Comparison of ENCODE assay signal across 25 cellular contexts in genomic region chr21:45485686-45486442, GRCh38. TPM values are rescaled to one million over a fixed set of nuclear protein-coding genes. Genes with fewer than 3 reads are reported as not detected.
A peak's percentile ranks its signal among the peaks of the same experiment; 100 is the strongest.
DNase-seq lines count a peak whose midpoint lies in the region; ATAC-seq, FAIRE-seq and TF ChIP-seq lines count a peak whose summit lies in the region.
"Had no signal": no experiment of that assay in that cellular context is flagged by ENCODE, and none has a peak within 500 bp of the region (broad histone marks: within the 10 kb centered on the region; RNA-seq: fewer than 3 reads in every experiment).

No MANE protein-coding gene starts in this region.

- H3K9me3 ChIP-seq in left ventricle myocardium inferior (replicated peaks) (no peaks in the 10 kb centered on the region), astrocyte (ENCODE audit: insufficient read depth, low read depth, low read length) (no peaks in the 10 kb centered on the region), mesenchymal stem cell (ENCODE audit: control insufficient read depth, low read length) (no peaks in the 10 kb centered on the region)

- no peak overlapping the region for H3K27ac ChIP-seq in left ventricle myocardium inferior (replicated peaks)
- H3K27ac ChIP-seq in astrocyte (ENCODE audit: low read depth, low read length), result no peak overlapping the region
- no peak overlapping the region for H3K27ac ChIP-seq in mesenchymal stem cell (ENCODE audit: low read length, poor library complexity, severe bottlenecking)
- H3K27ac ChIP-seq: KMS-11, PC-9 had no signal

- no peak overlapping the region for H3K18ac ChIP-seq in mesenchymal stem cell (ENCODE audit: low read depth in 1 of 2, low read length in 2 of 2)

- WGBS in mesenchymal stem cell, result 95% methylated on average over 25 of the region's 25 CpGs

- peaks cover 3% of the 10 kb centered on the region for H3K4me1 Mint-ChIP-seq in astrocyte (ENCODE audit: low read depth, unreplicated experiment)

- H4K20me1 ChIP-seq in astrocyte (ENCODE audit: insufficient read depth, low read length), result no peaks in the 10 kb centered on the region

- no peak overlapping the region for H3K9ac ChIP-seq in astrocyte (ENCODE audit: low read length)
- H3K9ac ChIP-seq in mesenchymal stem cell (ENCODE audit: low read length), result no peak overlapping the region
- H3K9ac ChIP-seq: KMS-11 had no signal

- intact Hi-C loops in Right ventricle myocardium inferior (cut with DNase I) (no loop called here), left ventricle myocardium inferior (cut with micrococcal nuclease) (no loop called here), left colon (cut with DNase I, micrococcal nuclease) (no loop called here)

- no peaks in the 10 kb centered on the region for H3K79me2 ChIP-seq in astrocyte (ENCODE audit: insufficient read depth, low read length)

- H3K4me3 Mint-ChIP-seq in astrocyte (ENCODE audit: unreplicated experiment), result no peak overlapping the region
- H3K4me3 Mint-ChIP-seq: CD4-positive, CD25-positive, alpha-beta regulatory T cell had no signal

- no peak overlapping the region for H2BK5ac ChIP-seq in mesenchymal stem cell (ENCODE audit: low read depth, low read length, poor library complexity, severe bottlenecking)

- peaks cover 37% of the 10 kb centered on the region for H3K79me1 ChIP-seq in mesenchymal stem cell (replicated peaks; ENCODE audit: low read length, poor library complexity, severe bottlenecking)

- H2BK120ac ChIP-seq in mesenchymal stem cell (ENCODE audit: low read depth, low read length), result no peak overlapping the region

- peak overlapping the region; percentile 19 for H4K8ac ChIP-seq in mesenchymal stem cell (ENCODE audit: low read length)

- no peak overlapping the region for H2BK15ac ChIP-seq in mesenchymal stem cell (ENCODE audit: low read depth, poor library complexity, severe bottlenecking)

- H3K4me1 ChIP-seq in left ventricle myocardium inferior (no peaks in the 10 kb centered on the region), astrocyte (ENCODE audit: insufficient read depth, low read length) (no peaks in the 10 kb centered on the region), mesenchymal stem cell (ENCODE audit: control insufficient read depth, insufficient read depth, low read depth, low read length) (peaks cover 31% of the 10 kb centered on the region)

- H3K9me3 Mint-ChIP-seq in astrocyte (ENCODE audit: unreplicated experiment), result no peaks in the 10 kb centered on the region
- H3K9me3 Mint-ChIP-seq: IgD-negative memory B cell had no signal

- peaks cover 44% of the 10 kb centered on the region for H3K36me3 ChIP-seq in left ventricle myocardium inferior
- H3K36me3 ChIP-seq in astrocyte (ENCODE audit: insufficient read depth, low read length), result no peaks in the 10 kb centered on the region
- peaks cover 55 to 85% of the 10 kb centered on the region in 2 experiments for H3K36me3 ChIP-seq in mesenchymal stem cell (ENCODE audit: control insufficient read depth in 1 of 2, insufficient read depth in 2 of 2, low read depth in 1 of 2, low read length in 2 of 2)

- H3K4me3 ChIP-seq in left ventricle myocardium inferior (no peak overlapping the region), astrocyte (ENCODE audit: insufficient read depth, low read depth, low read length) (no peak overlapping the region), mesenchymal stem cell (ENCODE audit: insufficient read depth in 1 of 2, low read depth in 1 of 2, low read length in 2 of 2) (no peak overlapping the region)
- H3K4me3 ChIP-seq: PC-9 had no signal

- H4K91ac ChIP-seq in mesenchymal stem cell (ENCODE audit: low read length), result no peak overlapping the region

- peak overlapping the region in 1 of 2 experiments; percentile 16 for H2BK12ac ChIP-seq in mesenchymal stem cell (ENCODE audit: low read length in 2 of 2)

- DNase-seq in Right ventricle myocardium inferior (ENCODE audit: missing footprints) (peak; percentile 61), left ventricle myocardium inferior (no peak), astrocyte (ENCODE audit: low read depth) (no peak), mesenchymal stem cell (no peak), SK-N-DZ (ENCODE audit: low spot score) (no peak), HPDE6-E6E7 (ENCODE audit: extremely low spot score) (no peak), left colon (no peak)
- DNase-seq: 8988T; ACHN; CD4-positive, CD25-positive, alpha-beta regulatory T cell; DMS53; MM.1S; NCI-H1694; NCI-H2029 treated with DMSO at 0.1 percent for 48 hours; NCI-H526 treated with DMSO at 0.1 percent for 48 hours; PC-9; RPMI8226; SHP77 had no signal

- H2AFZ ChIP-seq in astrocyte (ENCODE audit: low read depth, low read length) (no peak overlapping the region), mesenchymal stem cell (ENCODE audit: low read depth, low read length) (no peak overlapping the region)
- H2AFZ ChIP-seq: PC-9 had no signal

- H3K27ac Mint-ChIP-seq in astrocyte (ENCODE audit: unreplicated experiment), result peak overlapping the region; percentile 66

- H3K27me3 ChIP-seq in left ventricle myocardium inferior (ENCODE audit: low read depth) (no peaks in the 10 kb centered on the region), astrocyte (ENCODE audit: insufficient read depth, low read length) (no peaks in the 10 kb centered on the region), mesenchymal stem cell (ENCODE audit: control insufficient read depth in 1 of 2, insufficient read depth in 1 of 2, low read length in 2 of 2) (no peaks in the 10 kb centered on the region)

- H2AK5ac ChIP-seq in mesenchymal stem cell (ENCODE audit: low read length, severe bottlenecking), result no peak overlapping the region

- FAIRE-seq in astrocyte (lab: Jason Lieb, UNC), result no peak
- FAIRE-seq: D721Med, GM18507, HTR-8/SVneo had no signal

- H3K36me3 Mint-ChIP-seq in astrocyte (ENCODE audit: low read depth, unreplicated experiment), result peaks cover 3% of the 10 kb centered on the region
- H3K36me3 Mint-ChIP-seq: CD4-positive, CD25-positive, alpha-beta regulatory T cell; IgD-negative memory B cell had no signal

- H3K14ac ChIP-seq in mesenchymal stem cell (ENCODE audit: low read length in 2 of 2), result no peak overlapping the region

- TF ChIP-seq CTCF in left ventricle myocardium inferior (IDR thresholded peaks at IDR 0.05; ENCODE audit: borderline replicate concordance), result no peak
- TF ChIP-seq CTCF in astrocyte (IDR thresholded peaks at IDR 0.05; ENCODE audit: insufficient read depth, low read depth, low read length), result no peak

- H3K4ac ChIP-seq in mesenchymal stem cell (ENCODE audit: low read depth in 1 of 2, low read length in 2 of 2), result no peak overlapping the region

- H3K27me3 Mint-ChIP-seq in astrocyte (ENCODE audit: low read depth, unreplicated experiment), result no peaks in the 10 kb centered on the region
- H3K27me3 Mint-ChIP-seq: CD4-positive, CD25-positive, alpha-beta regulatory T cell; IgD-negative memory B cell had no signal

- no peak overlapping the region for H3K4me2 ChIP-seq in astrocyte (ENCODE audit: low read length)
- H3K4me2 ChIP-seq in mesenchymal stem cell (ENCODE audit: low read length, poor library complexity, severe bottlenecking), result no peak overlapping the region
- H3K4me2 ChIP-seq: KMS-11, PC-9 had no signal

- ATAC-seq in Right ventricle myocardium inferior, result no peak
- ATAC-seq in GM18909 (IDR thresholded peaks at IDR 0.05; ENCODE audit: poor library complexity, unreplicated experiment), result no peak
- no peak for ATAC-seq in left colon
- ATAC-seq: HCT116 had no signal

- no peak overlapping the region for H3K23ac ChIP-seq in mesenchymal stem cell (ENCODE audit: low read length in 2 of 2)

RNA-seq across cellular contexts. Expression of gene SLC19A1, which starts 56.4 kb away (rescaled TPM):
- total RNA-seq in Right ventricle myocardium inferior (8.2 TPM), left ventricle myocardium inferior (4.9 TPM), astrocyte (10.4 and 11.7 TPM in 2 replicates), left colon (10 to 100 TPM; 18.2 to 18.9 TPM)
- polyA plus RNA-seq in mesenchymal stem cell (2013, experiment 1 of 2), result 7.5 TPM
- 6.8 TPM for polyA plus RNA-seq in mesenchymal stem cell (2013, experiment 2 of 2)
- polyA plus RNA-seq in SK-N-DZ (2014; cell fraction: cytosol; rRNA removed), result 19.8 TPM in 2 replicates
- 23.4 and 29.2 TPM in 2 replicates for polyA plus RNA-seq in SK-N-DZ (2014; cell fraction: nucleus; rRNA removed)
